In genomic region chr13:79341202-79341601, GRCh38 we compare ENCODE assay signal across 23 cellular contexts.
"Had no signal": no experiment of that assay in that cellular context is flagged by ENCODE, and none has a peak within 500 bp of the region (broad histone marks: within the 10 kb centered on the region; RNA-seq: fewer than 3 reads in every experiment).

No MANE protein-coding gene starts in this region.

- H3K4me1 Mint-ChIP-seq: natural killer cell, neural crest cell had no signal

- H3K9me3 ChIP-seq: esophagus muscularis mucosa, gastrocnemius medialis, heart right ventricle, mucosa of descending colon, ovary, suprapubic skin, thyroid gland had no signal

- ATAC-seq: gastrocnemius medialis, heart right ventricle, mucosa of descending colon, natural killer cell, right cardiac atrium had no signal

- H3K27ac ChIP-seq: epithelial cell of prostate, esophagus muscularis mucosa, gastrocnemius medialis, heart right ventricle, ovary, suprapubic skin, thyroid gland had no signal

- H3K4me1 ChIP-seq: esophagus muscularis mucosa, gastrocnemius medialis, heart right ventricle, suprapubic skin, thyroid gland had no signal

- H3K27me3 Mint-ChIP-seq: progenitor cell of endocrine pancreas, type B pancreatic cell had no signal

- H3K4me3 ChIP-seq: dorsolateral prefrontal cortex, esophagus muscularis mucosa, gastrocnemius medialis, heart right ventricle, mucosa of descending colon, ovary, suprapubic skin, thyroid gland had no signal

- H3K4me3 Mint-ChIP-seq: natural killer cell, neural crest cell, type B pancreatic cell had no signal

- H3K36me3 ChIP-seq: ovary had no signal

- H3K27ac Mint-ChIP-seq: progenitor cell of endocrine pancreas, type B pancreatic cell had no signal

- H3K9me3 Mint-ChIP-seq: natural killer cell, neural crest cell, type B pancreatic cell had no signal

- DNase-seq: cortex of kidney; dorsolateral prefrontal cortex; effector CD8-positive, alpha-beta T cell; gastrocnemius medialis; heart right ventricle; hypothalamus; kidney glomerular epithelial cell; mammary epithelial cell; mucosa of descending colon; natural killer cell; nucleus accumbens; ovary; right cardiac atrium; small intestine; stimulated activated CD4-positive, alpha-beta T cell treated with anti-CD3 and anti-CD28 coated beads, Interleukin-12 subunit alpha, Interleukin-12 subunit beta, amount 100 ng/mL, for 4 hours; stimulated activated naive CD4-positive, alpha-beta T cell treated with Interleukin-2 at 50 U/mL for 16 hours; thyroid gland had no signal
